Comparison of ENCODE assay signal across 34 cellular contexts in genomic region chr6:147392917-147393625, GRCh38.
DNase-seq lines count a peak whose midpoint lies in the region; ATAC-seq, FAIRE-seq and TF ChIP-seq lines count a peak whose summit lies in the region.
"Had no signal": no experiment of that assay in that cellular context is flagged by ENCODE, and none has a peak within 500 bp of the region (broad histone marks: within the 10 kb centered on the region; RNA-seq: fewer than 3 reads in every experiment).

No MANE protein-coding gene starts in this region.

- no peaks in the 10 kb centered on the region for H3K4me1 Mint-ChIP-seq in Caco-2 (ENCODE audit: low read depth, unreplicated experiment)
- H3K4me1 Mint-ChIP-seq: activated CD4-positive, alpha-beta memory T cell treated with anti-CD3 and anti-CD28 coated beads, Interleukin-2, amount 10 ng/mL, durations not matched to agents 7 days and 5 days; activated naive CD4-positive, alpha-beta T cell treated with anti-CD3 and anti-CD28 coated beads, Interleukin-2, amount 10 ng/mL, durations not matched to agents 7 days and 5 days; B cell had no signal

- H3K4me3 Mint-ChIP-seq in Caco-2 (ENCODE audit: unreplicated experiment), result no peak overlapping the region
- H3K4me3 Mint-ChIP-seq: activated CD4-positive, alpha-beta memory T cell treated with anti-CD3 and anti-CD28 coated beads, Interleukin-2, amount 10 ng/mL, durations not matched to agents 7 days and 5 days; activated naive CD4-positive, alpha-beta T cell treated with anti-CD3 and anti-CD28 coated beads, Interleukin-2, amount 10 ng/mL, durations not matched to agents 7 days and 5 days; B cell; naive thymus-derived CD8-positive, alpha-beta T cell; T-helper 2 cell treated with Interferon-gamma antibody and Interleukin-4, amounts not matched to agents 5 μg/mL and 100 μg/mL, for 36 hours had no signal

- intact Hi-C loops in GM12878 (cut with micrococcal nuclease; ENCODE audit: unreplicated experiment), result loop anchor here (10.0 kb wide), 2 partner anchors 582 to 1072 kb away; no protein-coding TSS in a partner anchor
- intact Hi-C loops in left ventricle myocardium superior (cut with micrococcal nuclease), result no loop called here
- intact Hi-C loops in Caco-2 (cut with micrococcal nuclease; ENCODE audit: unreplicated experiment), result loop anchor here (5.0 to 10.0 kb wide), 2 partner anchors 579 to 862 kb away; no protein-coding TSS in a partner anchor

- in situ Hi-C loops in GM12878 (cut with MboI), result no loop called here

- no peak for TF ChIP-seq RAD21 in GM12878 (IDR thresholded peaks at IDR 0.05; ENCODE audit: insufficient read depth, low read depth, low read length)

- BruUV-seq in GM12878 (replicated peaks; lab: Mats Ljungman, UMichigan) (no TSS peak), Caco-2 (replicated peaks; lab: Mats Ljungman, UMichigan) (no TSS peak)

- TF ChIP-seq EP300 in GM12878 (IDR thresholded peaks at IDR 0.05; ENCODE audit: borderline replicate concordance in 1 of 2, control insufficient read depth in 1 of 2, low read depth in 2 of 2, low read length in 2 of 2), result no peak

- H3K79me2 ChIP-seq in GM12878 (ENCODE audit: control insufficient read depth, insufficient read depth, low read length), result no peaks in the 10 kb centered on the region

- H3K36me3 Mint-ChIP-seq in Caco-2 (ENCODE audit: insufficient read depth, unreplicated experiment), result no peaks in the 10 kb centered on the region
- H3K36me3 Mint-ChIP-seq: activated naive CD4-positive, alpha-beta T cell treated with anti-CD3 and anti-CD28 coated beads, Interleukin-2, amount 10 ng/mL, durations not matched to agents 7 days and 5 days had no signal

- 50% methylated on average over 8 of the region's 8 CpGs for WGBS in GM12878 (ENCODE audit: insufficient coverage, insufficient replicate concordance, low lambda C conversion rate, missing lambda C conversion rate)

- no peak overlapping the region for H3K9ac ChIP-seq in GM12878 (ENCODE audit: control insufficient read depth, insufficient read depth, low read length)

- no peak overlapping the region for H3K27ac Mint-ChIP-seq in Caco-2 (ENCODE audit: unreplicated experiment)
- H3K27ac Mint-ChIP-seq: activated CD4-positive, alpha-beta memory T cell treated with anti-CD3 and anti-CD28 coated beads, Interleukin-2, amount 10 ng/mL, durations not matched to agents 7 days and 5 days; activated naive CD4-positive, alpha-beta T cell treated with anti-CD3 and anti-CD28 coated beads, Interleukin-2, amount 10 ng/mL, durations not matched to agents 7 days and 5 days; B cell; T-helper 2 cell treated with Interferon-gamma antibody and Interleukin-4, amounts not matched to agents 5 μg/mL and 100 μg/mL, for 36 hours had no signal

- no peaks in the 10 kb centered on the region for H4K20me1 ChIP-seq in GM12878 (ENCODE audit: control insufficient read depth, insufficient read depth)

- FAIRE-seq in GM12878 (lab: Jason Lieb, UNC), result no peak
- FAIRE-seq: endothelial cell of umbilical vein, GM12892, H1 had no signal

- no peaks in the 10 kb centered on the region for H3K9me3 Mint-ChIP-seq in Caco-2 (ENCODE audit: unreplicated experiment)
- H3K9me3 Mint-ChIP-seq: activated CD4-positive, alpha-beta memory T cell treated with anti-CD3 and anti-CD28 coated beads, Interleukin-2, amount 10 ng/mL, durations not matched to agents 7 days and 5 days; activated naive CD4-positive, alpha-beta T cell treated with anti-CD3 and anti-CD28 coated beads, Interleukin-2, amount 10 ng/mL, durations not matched to agents 7 days and 5 days; naive thymus-derived CD8-positive, alpha-beta T cell; T-helper 2 cell treated with Interferon-gamma antibody and Interleukin-4, amounts not matched to agents 5 μg/mL and 100 μg/mL, for 36 hours had no signal

- no peak overlapping the region for H2AFZ ChIP-seq in GM12878 (ENCODE audit: control insufficient read depth, low read depth, low read length)

- H3K4me1 ChIP-seq in GM12878 (ENCODE audit: control insufficient read depth, insufficient read depth, low read length) (no peaks in the 10 kb centered on the region), foreskin keratinocyte (no peaks in the 10 kb centered on the region), Caco-2 (no peaks in the 10 kb centered on the region)
- H3K4me1 ChIP-seq: gastrocnemius medialis, lower lobe of right lung, Peyer's patch, prostate gland, right lobe of liver, spleen, transverse colon had no signal

- RAD21 ChIA-PET in GM12878 (lab: Charles Lee; ENCODE audit: unreplicated experiment), result no interaction called here

- CTCF ChIA-PET in GM12878 (lab: Yijun Ruan, JAX), result interaction anchor here (1.1 kb wide), 1 partner anchor 772 kb away, joined by 3 read pairs; no protein-coding TSS in a partner anchor
- CTCF ChIA-PET in Caco-2 (lab: Charles Lee), result no interaction called here

- DNase-seq in GM12878 (ENCODE audit: low read depth, low spot score) (no peak), foreskin keratinocyte (no peak), left ventricle myocardium superior (no peak), NCI-H524 (lab: John Stamatoyannopoulos, UW) (no peak), Caco-2 (no peak)
- DNase-seq: ACHN; activated CD4-positive, alpha-beta memory T cell treated with anti-CD3 and anti-CD28 coated beads, Interleukin-2, amount 10 ng/mL, durations not matched to agents 7 days and 5 days; activated naive CD4-positive, alpha-beta T cell treated with anti-CD3 and anti-CD28 coated beads, Interleukin-2, amount 10 ng/mL, durations not matched to agents 7 days and 5 days; amygdala; DMS53; gastrocnemius medialis; kidney glomerular epithelial cell; lower lobe of right lung; naive thymus-derived CD8-positive, alpha-beta T cell; NCI-H1417; NCI-H2029; NCI-H2227 treated with DMSO at 0.1 percent for 48 hours; NCI-H748 treated with DMSO at 0.1 percent for 48 hours; occipital lobe; Peyer's patch; right lobe of liver; SHP77 treated with DMSO at 0.1 percent for 48 hours; spleen; stimulated activated CD4-positive, alpha-beta T cell treated with anti-CD3 and anti-CD28 coated beads, Interleukin-2, amount 100 ng/mL, for 24 hours; transverse colon had no signal

- POLR2A ChIA-PET in GM12878 (lab: Charles Lee), result no interaction called here
- POLR2A ChIA-PET in Caco-2 (lab: Charles Lee), result no interaction called here

- no peaks in the 10 kb centered on the region for H3K27me3 Mint-ChIP-seq in Caco-2 (ENCODE audit: insufficient read depth, unreplicated experiment)
- H3K27me3 Mint-ChIP-seq: activated CD4-positive, alpha-beta memory T cell treated with anti-CD3 and anti-CD28 coated beads, Interleukin-2, amount 10 ng/mL, durations not matched to agents 7 days and 5 days; activated naive CD4-positive, alpha-beta T cell treated with anti-CD3 and anti-CD28 coated beads, Interleukin-2, amount 10 ng/mL, durations not matched to agents 7 days and 5 days had no signal

- no peaks in the 10 kb centered on the region for H3K9me3 ChIP-seq in GM12878 (replicated peaks; ENCODE audit: control insufficient read depth, insufficient read depth, low read length)
- no peaks in the 10 kb centered on the region for H3K9me3 ChIP-seq in Caco-2
- H3K9me3 ChIP-seq: gastrocnemius medialis, lower lobe of right lung, Peyer's patch, prostate gland, right lobe of liver, spleen, transverse colon had no signal

- H3K27me3 ChIP-seq in GM12878 (replicated peaks in 1 of 2; ENCODE audit: control insufficient read depth in 2 of 2, insufficient read depth in 2 of 2, low read length in 1 of 2) (no peaks in the 10 kb centered on the region), foreskin keratinocyte (no peaks in the 10 kb centered on the region), Caco-2 (replicated peaks; ENCODE audit: control insufficient read depth, insufficient read depth, low read length) (no peaks in the 10 kb centered on the region)
- H3K27me3 ChIP-seq: gastrocnemius medialis, Peyer's patch, right lobe of liver, spleen, transverse colon had no signal

- ATAC-seq in GM18498 (IDR thresholded peaks at IDR 0.05; ENCODE audit: unreplicated experiment), result peak; percentile 55
- ATAC-seq in GM19351 (IDR thresholded peaks at IDR 0.05; ENCODE audit: unreplicated experiment), result peak; percentile 75
- peak; percentile 54 for ATAC-seq in HG02981 (IDR thresholded peaks at IDR 0.05; ENCODE audit: unreplicated experiment)
- ATAC-seq in GM12878, result peak; percentile 56
- no peak for ATAC-seq in foreskin keratinocyte
- ATAC-seq in left ventricle myocardium superior, result no peak
- ATAC-seq: gastrocnemius medialis; lower lobe of right lung; naive thymus-derived CD8-positive, alpha-beta T cell; right lobe of liver had no signal

- no peak overlapping the region for H3K4me2 ChIP-seq in GM12878 (ENCODE audit: control insufficient read depth, insufficient read depth)

- SMC1A ChIA-PET in GM12878 (lab: Charles Lee; ENCODE audit: uncharacterized antibody, unreplicated experiment), result no interaction called here

- H3K4me3 ChIP-seq in GM12878 (no peak overlapping the region), Caco-2 (ENCODE audit: low read depth, low read length) (no peak overlapping the region)
- H3K4me3 ChIP-seq: gastrocnemius medialis, lower lobe of right lung, Peyer's patch, prostate gland, right lobe of liver, spleen, transverse colon had no signal

- no peaks in the 10 kb centered on the region for H3K36me3 ChIP-seq in GM12878 (ENCODE audit: control insufficient read depth in 2 of 2, insufficient read depth in 2 of 2, low read length in 1 of 2)
- no peaks in the 10 kb centered on the region for H3K36me3 ChIP-seq in Caco-2 (ENCODE audit: control insufficient read depth, insufficient read depth, low read length)
- H3K36me3 ChIP-seq: gastrocnemius medialis, lower lobe of right lung, prostate gland, right lobe of liver, spleen, transverse colon had no signal

- H3K27ac ChIP-seq in GM12878 (ENCODE audit: control insufficient read depth, insufficient read depth), result no peak overlapping the region
- H3K27ac ChIP-seq in foreskin keratinocyte, result no peak overlapping the region
- H3K27ac ChIP-seq: gastrocnemius medialis, lower lobe of right lung, Peyer's patch, prostate gland, right lobe of liver, spleen, transverse colon had no signal

- TF ChIP-seq CTCF in GM12878 (IDR thresholded peaks at IDR 0.05 in 2 of 3, conservative IDR thresholded peaks at IDR 0.05 in 1 of 3; ENCODE audit: control insufficient read depth in 2 of 3, extremely low read depth in 1 of 3, insufficient read depth in 1 of 3, low read depth in 3 of 3, low read length in 3 of 3) (no peak), foreskin keratinocyte (conservative IDR thresholded peaks at IDR 0.05) (no peak), Caco-2 (IDR thresholded peaks at IDR 0.05; ENCODE audit: insufficient read depth in 1 of 2, low read depth in 1 of 2, low read length in 1 of 2, severe bottlenecking in 1 of 2, unreplicated experiment in 1 of 2) (no peak)

- TF ChIP-seq POLR2A in GM12878 (IDR thresholded peaks at IDR 0.05; ENCODE audit: low read depth, low read length), result no peak

TF ChIP-seq in GM12878, 131 proteins besides CTCF, POLR2A, EP300 and RAD21:
- no peak for TF ChIP-seq SREBF2 (IDR thresholded peaks at IDR 0.05; ENCODE audit: low read length)
- no peak for TF ChIP-seq NR2C2 (IDR thresholded peaks at IDR 0.05; ENCODE audit: borderline replicate concordance, control insufficient read depth, insufficient read length, low read depth)
- no peak for TF ChIP-seq YBX1 (IDR thresholded peaks at IDR 0.05)
- no peak for TF ChIP-seq ZNF622 (IDR thresholded peaks at IDR 0.05)
- TF ChIP-seq JUNB (IDR thresholded peaks at IDR 0.05), result no peak
- TF ChIP-seq EGR1 (IDR thresholded peaks at IDR 0.05; ENCODE audit: borderline replicate concordance in 1 of 2, low read depth in 2 of 2, low read length in 2 of 2), result no peak

Comparison
In these comparisons a context has a peak if more than half of its experiments do, and no peak if none do; other contexts are left out.
1. ATAC-seq: peak in GM18498 (single experiment), GM19351 (single experiment), HG02981 (single experiment) and GM12878 (single experiment); none in foreskin keratinocyte (single experiment) and left ventricle myocardium superior (single experiment).